ENCODE assay signal across 20 cellular contexts in genomic region chr3:55143928-55144671, GRCh38.
DNase-seq lines count a peak whose midpoint lies in the region; TF ChIP-seq lines count a peak whose summit lies in the region.
"Had no signal": no experiment of that assay in that cellular context is flagged by ENCODE, and none has a peak within 500 bp of the region (broad histone marks: within the 10 kb centered on the region; RNA-seq: fewer than 3 reads in every experiment).

No MANE protein-coding gene starts in this region.

- H4K20me1 ChIP-seq in osteoblast (ENCODE audit: insufficient read depth, low read length): no peaks in the 10 kb centered on the region

- H3K9me3 ChIP-seq in osteoblast (ENCODE audit: low read depth, low read length): no peaks in the 10 kb centered on the region
- H3K9me3 ChIP-seq: body of pancreas, left ventricle myocardium inferior, uterus had no signal

- no peaks in the 10 kb centered on the region for H3K79me2 ChIP-seq in osteoblast (ENCODE audit: insufficient read depth, low read length)

- H3K4me3 ChIP-seq in choroid plexus epithelial cell (ENCODE audit: low read depth, low read length): no peak overlapping the region
- H3K4me3 ChIP-seq in osteoblast (ENCODE audit: insufficient read depth, low read length): no peak overlapping the region
- H3K4me3 ChIP-seq: body of pancreas, left ventricle myocardium inferior, neural progenitor cell, uterus had no signal

- peak overlapping the region; percentile 37 for H3K4me2 ChIP-seq in osteoblast (ENCODE audit: insufficient read depth, low read length)
- H3K4me2 ChIP-seq: neural progenitor cell had no signal

- no peaks in the 10 kb centered on the region for H3K36me3 ChIP-seq in osteoblast (ENCODE audit: insufficient read depth, low read length)
- H3K36me3 ChIP-seq: left ventricle myocardium inferior, neural progenitor cell, uterus had no signal

- H3K27me3 ChIP-seq in osteoblast (ENCODE audit: insufficient read depth, low read length): no peaks in the 10 kb centered on the region
- H3K27me3 ChIP-seq: body of pancreas, neural progenitor cell, uterus had no signal

- H3K27ac ChIP-seq in osteoblast (ENCODE audit: low read depth, low read length): peak overlapping the region; percentile 83
- H3K27ac ChIP-seq: body of pancreas, left ventricle myocardium inferior, neural progenitor cell, uterus had no signal

- peaks cover 25% of the 10 kb centered on the region for H3K4me1 ChIP-seq in osteoblast (ENCODE audit: insufficient read depth, low read length)
- H3K4me1 ChIP-seq: body of pancreas, neural progenitor cell, uterus had no signal

- TF ChIP-seq CTCF in choroid plexus epithelial cell (conservative IDR thresholded peaks at IDR 0.05; ENCODE audit: low read depth, low read length) (no peak), osteoblast (IDR thresholded peaks at IDR 0.05; ENCODE audit: extremely low read depth, low read depth, low read length) (no peak)

- H2AFZ ChIP-seq in osteoblast (ENCODE audit: low read length): peak overlapping the region; percentile 17
- H2AFZ ChIP-seq: neural progenitor cell had no signal

- peak; percentile 90 for DNase-seq in EL
- peak; percentile 93 for DNase-seq in RPMI7951 (ENCODE audit: low read depth)
- peak; percentile 79 for DNase-seq in choroid plexus epithelial cell (ENCODE audit: low read depth)
- peak; percentile 86 for DNase-seq in osteoblast (ENCODE audit: insufficient read length, low spot score, missing footprints)
- DNase-seq in NCI-H187 (lab: John Stamatoyannopoulos, UW): no peak
- no peak for DNase-seq in NCI-H510A (lab: John Stamatoyannopoulos, UW)
- no peak for DNase-seq in SKM-1 treated with dmso at 0.1 percent for 144 hours (lab: John Stamatoyannopoulos, UW; ENCODE audit: unreplicated experiment)
- no peak for DNase-seq in DMS114 treated with DMSO at 0.1 percent for 48 hours (lab: John Stamatoyannopoulos, UW; ENCODE audit: unreplicated experiment)
- DNase-seq: activated CD4-positive, CD25-positive, alpha-beta regulatory T cell; activated CD8-positive, alpha-beta T cell treated with anti-CD3 and anti-CD28 coated beads for 36 hours; activated naive CD4-positive, alpha-beta T cell treated with anti-CD3 and anti-CD28 coated beads for 36 hours; activated T-cell treated with anti-CD3 and anti-CD28 coated beads, Interleukin-2, amount 50 U/mL, for 24 hours; body of pancreas; CD4-positive, alpha-beta T cell; cortex of kidney; left ventricle myocardium inferior; NCI-H1417 treated with DMSO at 0.1 percent for 48 hours; stimulated activated CD8-positive, alpha-beta memory T cell treated with anti-CD3 and anti-CD28 coated beads, Interleukin-4, amount 100 ng/mL, for 48 hours; uterus had no signal

Comparison
In these comparisons a context has a peak if more than half of its experiments do, and no peak if none do; other contexts are left out.
1. DNase-seq: peak in EL (single experiment), RPMI7951 (single experiment), choroid plexus epithelial cell (single experiment) and osteoblast (single experiment); none in NCI-H187 (0 of 2), NCI-H510A (single experiment), SKM-1 treated with dmso at 0.1 percent for 144 hours (single experiment) and DMS114 treated with DMSO at 0.1 percent for 48 hours (single experiment).